8 cellular contexts compared by ENCODE assay signal in the genomic region with DNA sequence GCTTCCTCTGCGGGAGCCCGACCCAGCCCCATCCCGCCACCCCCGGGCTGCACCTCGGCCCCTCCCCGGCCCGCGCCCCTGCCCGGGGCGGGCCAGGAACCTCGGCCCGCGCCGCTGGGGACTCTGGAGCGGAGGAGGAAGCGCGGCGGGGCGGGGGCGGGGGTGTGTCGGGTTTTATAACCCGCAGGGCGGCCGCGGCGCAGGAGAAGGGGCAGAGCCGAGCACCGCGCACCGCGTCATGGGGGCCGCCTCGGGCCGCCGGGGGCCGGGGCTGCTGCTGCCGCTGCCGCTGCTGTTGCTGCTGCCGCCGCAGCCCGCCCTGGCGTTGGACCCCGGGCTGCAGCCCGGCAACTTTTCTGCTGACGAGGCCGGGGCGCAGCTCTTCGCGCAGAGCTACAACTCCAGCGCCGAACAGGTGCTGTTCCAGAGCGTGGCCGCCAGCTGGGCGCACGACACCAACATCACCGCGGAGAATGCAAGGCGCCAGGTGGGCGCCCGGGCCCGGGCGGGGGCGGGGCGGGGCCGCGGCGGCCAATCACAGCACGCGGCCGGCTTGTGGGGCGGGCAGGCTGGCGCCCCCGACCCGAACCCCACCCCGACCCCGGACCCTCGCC.
A peak's percentile ranks its signal among the peaks of the same experiment; 100 is the strongest.
DNase-seq lines count a peak whose midpoint lies in the region; ATAC-seq and TF ChIP-seq lines count a peak whose summit lies in the region.

Gene ACE (plus strand): TSS at position 205 of the 614 bp plus-strand sequence. CDS start 34 bp downstream, at position 239.

- H3K27me3 Mint-ChIP-seq in activated T-cell treated with anti-CD3 and anti-CD28 coated beads, Interleukin-2, amount 50 U/mL, for 24 hours: peaks cover 36% of the 10 kb centered on the region
- peaks cover 70% of the 10 kb centered on the region for H3K27me3 Mint-ChIP-seq in nephron (ENCODE audit: low read depth)

- H3K4me3 Mint-ChIP-seq in activated T-cell treated with anti-CD3 and anti-CD28 coated beads, Interleukin-2, amount 50 U/mL, for 24 hours: peak within 1 kb of the TSS; percentile 73
- peak within 1 kb of the TSS; percentile 88 to 92 (median 89) for H3K4me3 Mint-ChIP-seq in nephron

- no peak within 1 kb of the TSS for H3K27ac Mint-ChIP-seq in activated T-cell treated with anti-CD3 and anti-CD28 coated beads, Interleukin-2, amount 50 U/mL, for 24 hours
- no peak within 1 kb of the TSS for H3K27ac Mint-ChIP-seq in nephron

- H3K4me1 Mint-ChIP-seq in activated T-cell treated with anti-CD3 and anti-CD28 coated beads, Interleukin-2, amount 50 U/mL, for 24 hours (ENCODE audit: low read depth): peaks cover 16% of the 10 kb centered on the region
- H3K4me1 Mint-ChIP-seq in nephron: no peaks in the 10 kb centered on the region

- peak within 1 kb of the TSS; percentile 39 for H3K4me3 ChIP-seq in fibroblast of pulmonary artery (replicated peaks; ENCODE audit: low read depth, low read length)

- H3K36me3 Mint-ChIP-seq in activated T-cell treated with anti-CD3 and anti-CD28 coated beads, Interleukin-2, amount 50 U/mL, for 24 hours (ENCODE audit: low read depth): no peaks in the 10 kb centered on the region
- no peaks in the 10 kb centered on the region for H3K36me3 Mint-ChIP-seq in nephron (ENCODE audit: low read depth)

- TF ChIP-seq CTCF in fibroblast of pulmonary artery (IDR thresholded peaks at IDR 0.05; ENCODE audit: low read length, missing control alignments): no peak
- no peak for TF ChIP-seq CTCF in nephron (IDR thresholded peaks at IDR 0.05; ENCODE audit: unreplicated experiment in 3 of 3)

- ATAC-seq in GM18909 (IDR thresholded peaks at IDR 0.05; ENCODE audit: poor library complexity, unreplicated experiment) (peak; percentile 59), HG03571 (IDR thresholded peaks at IDR 0.05; ENCODE audit: unreplicated experiment) (no peak)

- no peaks in the 10 kb centered on the region for H3K9me3 Mint-ChIP-seq in activated T-cell treated with anti-CD3 and anti-CD28 coated beads, Interleukin-2, amount 50 U/mL, for 24 hours
- no peaks in the 10 kb centered on the region for H3K9me3 Mint-ChIP-seq in nephron

- DNase-seq in 8988T: peak; percentile 57
- DNase-seq in NCI-H345 (lab: John Stamatoyannopoulos, UW): peak; percentile 75
- peak; percentile 60 for DNase-seq in activated T-cell treated with anti-CD3 and anti-CD28 coated beads, Interleukin-2, amount 50 U/mL, for 24 hours
- no peak for DNase-seq in fibroblast of pulmonary artery (ENCODE audit: low read depth)
- no peak for DNase-seq in NCI-H1694 (lab: John Stamatoyannopoulos, UW)

Comparison
In these comparisons a context has a peak if more than half of its experiments do, and no peak if none do; other contexts are left out.
1. DNase-seq: peak in 8988T (single experiment), NCI-H345 (single experiment) and activated T-cell treated with anti-CD3 and anti-CD28 coated beads, Interleukin-2, amount 50 U/mL, for 24 hours (single experiment); none in fibroblast of pulmonary artery (single experiment) and NCI-H1694 (single experiment).